Comparison of ENCODE assay signal across 18 cellular contexts in genomic region chr14:54689928-54690327, GRCh38.
"Had no signal": no experiment of that assay in that cellular context is flagged by ENCODE, and none has a peak within 500 bp of the region (broad histone marks: within the 10 kb centered on the region; RNA-seq: fewer than 3 reads in every experiment).

No MANE protein-coding gene starts in this region.

- H3K9me3 Mint-ChIP-seq: activated naive CD4-positive, alpha-beta T cell treated with anti-CD3 and anti-CD28 coated beads for 36 hours; activated T-helper 17 cell treated with anti-CD3 and anti-CD28 coated beads, Interleukin-2, amount 50 U/mL, for 72 hours; dendritic cell treated with granulocyte-macrophage colony-stimulating factor and Interleukin-4, amounts not matched to agents 40 ng/mL and 50 ng/mL, for 4 days; mesothelial cell of epicardium; nephron progenitor cell had no signal

- H3K36me3 ChIP-seq: esophagus muscularis mucosa, thoracic aorta, upper lobe of right lung had no signal

- H3K4me3 Mint-ChIP-seq: activated naive CD4-positive, alpha-beta T cell treated with anti-CD3 and anti-CD28 coated beads for 36 hours; activated T-helper 17 cell treated with anti-CD3 and anti-CD28 coated beads, Interleukin-2, amount 50 U/mL, for 72 hours; dendritic cell treated with granulocyte-macrophage colony-stimulating factor and Interleukin-4, amounts not matched to agents 40 ng/mL and 50 ng/mL, for 4 days; mesothelial cell of epicardium; nephron progenitor cell had no signal

- H3K9me3 ChIP-seq: esophagus muscularis mucosa, thoracic aorta, upper lobe of right lung had no signal

- H3K27me3 ChIP-seq: esophagus muscularis mucosa, upper lobe of right lung had no signal

- DNase-seq: activated CD4-positive, CD25-positive, alpha-beta regulatory T cell treated with anti-CD3 and anti-CD28 coated beads, Interleukin-2, amount 50 U/mL, for 72 hours; activated naive CD4-positive, alpha-beta T cell treated with anti-CD3 and anti-CD28 coated beads for 36 hours; activated T-cell treated with anti-CD3 and anti-CD28 coated beads, Interleukin-2, amount 50 U/mL, for 1 hour; effector memory CD4-positive, alpha-beta T cell; left colon; nephron progenitor cell; occipital lobe; SW 1271; T-helper 2 cell; upper lobe of right lung had no signal

- H3K27ac Mint-ChIP-seq: activated naive CD4-positive, alpha-beta T cell treated with anti-CD3 and anti-CD28 coated beads for 36 hours; activated T-helper 17 cell treated with anti-CD3 and anti-CD28 coated beads, Interleukin-2, amount 50 U/mL, for 72 hours; dendritic cell treated with granulocyte-macrophage colony-stimulating factor and Interleukin-4, amounts not matched to agents 40 ng/mL and 50 ng/mL, for 4 days; mesothelial cell of epicardium; nephron progenitor cell had no signal

- ATAC-seq: activated T-helper 17 cell treated with anti-CD3 and anti-CD28 coated beads, Interleukin-2, amount 50 U/mL, for 72 hours; left colon; upper lobe of right lung had no signal

- H3K36me3 Mint-ChIP-seq: mesothelial cell of epicardium had no signal

- H3K4me3 ChIP-seq: esophagus muscularis mucosa, lung, skin epidermis, thoracic aorta, upper lobe of right lung had no signal

- H3K27ac ChIP-seq: upper lobe of right lung, VCaP had no signal
